Comparison of ENCODE assay signal across 14 cellular contexts in the genomic region with DNA sequence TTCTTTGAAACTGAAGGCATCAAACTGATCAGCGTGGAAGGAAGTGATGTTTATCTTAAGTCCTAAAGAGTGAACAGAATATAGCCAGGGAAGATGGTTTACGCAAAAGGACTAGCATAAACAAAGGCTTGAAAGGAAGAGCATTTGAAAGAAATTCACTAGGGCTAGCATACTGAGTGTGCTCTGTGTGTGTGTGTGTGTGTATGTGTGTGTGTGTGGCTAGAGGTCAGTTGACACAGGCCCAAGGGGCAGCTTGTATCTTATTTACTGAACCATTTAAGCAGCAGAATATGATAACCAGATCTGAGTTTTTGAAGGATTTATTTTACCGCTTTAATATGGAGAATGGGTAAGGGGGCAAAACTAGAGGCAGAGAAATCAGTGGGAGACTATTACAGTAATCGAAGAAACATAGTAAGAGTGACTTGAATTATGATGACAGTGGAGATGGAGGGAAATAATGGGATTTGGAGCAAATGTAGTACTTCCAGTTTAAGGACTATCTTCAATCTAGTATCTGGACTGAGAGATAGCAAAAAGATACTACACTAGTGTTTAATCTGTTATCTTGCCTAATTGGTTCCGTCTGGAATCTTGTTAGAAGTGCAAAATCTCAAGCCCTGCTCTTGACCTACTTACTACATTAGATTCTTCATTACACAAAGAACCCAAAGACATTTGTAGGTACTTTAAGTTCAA.
"Had no signal": no experiment of that assay in that cellular context is flagged by ENCODE, and none has a peak within 500 bp of the region (broad histone marks: within the 10 kb centered on the region; RNA-seq: fewer than 3 reads in every experiment).

No MANE protein-coding gene starts in this region.

- H3K4me3 ChIP-seq: adrenal gland, breast epithelium, lung had no signal

- DNase-seq: activated CD4-positive, alpha-beta T cell treated with anti-CD3 and anti-CD28 coated beads, Interleukin-2, amount 50 U/mL, for 4 hours; activated CD4-positive, CD25-positive, alpha-beta regulatory T cell treated with anti-CD3 and anti-CD28 coated beads, Interleukin-2, amount 50 U/mL, for 72 hours; activated gamma-delta T cell treated with Interleukin-2 at 50 U/mL for 16 hours; adrenal gland; cortex of kidney; effector CD8-positive, alpha-beta T cell; foreskin melanocyte; glutamatergic neuron; hypothalamus; retina; stimulated activated naive B cell treated with anti-CD40 and anti-IgM and Interleukin-4, amounts not matched to agents 10 μg/mL and 1 μg/mL and 100 μg/mL, for 72 hours; T1000 had no signal
